27 cellular contexts compared by ENCODE assay signal in the genomic region with DNA sequence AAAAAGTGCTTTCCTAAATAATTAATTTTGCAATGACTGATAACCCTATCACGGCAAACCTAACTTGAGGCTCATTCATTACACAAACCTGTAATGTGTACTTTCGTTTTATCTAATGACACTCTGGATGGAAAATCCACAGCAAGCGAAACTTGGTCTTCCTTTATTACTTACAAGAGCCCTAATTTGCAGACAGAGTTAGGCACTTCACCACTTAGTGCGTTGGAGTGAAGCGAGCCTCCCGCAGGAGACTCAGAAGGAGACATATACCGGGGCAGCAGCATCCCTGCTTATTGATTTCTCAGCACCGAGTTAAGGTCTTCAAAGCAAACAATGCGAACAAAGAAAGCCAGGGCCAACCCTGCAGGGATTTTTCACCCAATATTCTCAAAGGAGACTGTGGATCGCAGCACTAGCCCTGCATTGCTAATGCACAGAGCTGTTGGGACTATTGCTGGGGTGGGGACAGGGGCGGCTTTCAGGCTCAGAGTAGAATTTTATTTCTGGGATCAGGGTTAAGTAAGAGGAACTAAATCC. TPM values are rescaled to one million over a fixed set of nuclear protein-coding genes. Genes with fewer than 3 reads are reported as not detected.
A peak's percentile ranks its signal among the peaks of the same experiment; 100 is the strongest.
DNase-seq lines count a peak whose midpoint lies in the region; ATAC-seq, FAIRE-seq and TF ChIP-seq lines count a peak whose summit lies in the region.
"Had no signal": no experiment of that assay in that cellular context is flagged by ENCODE, and none has a peak within 500 bp of the region (broad histone marks: within the 10 kb centered on the region; RNA-seq: fewer than 3 reads in every experiment).

No MANE protein-coding gene starts in this region.

- peak overlapping the region; percentile 29; the same call in 1 of the 2 replicates for H3K4me2 ChIP-seq in HepG2 (ENCODE audit: low read depth, low read length)
- H3K4me2 ChIP-seq in neural progenitor cell: no peak overlapping the region
- H3K4me2 ChIP-seq: BLaER1 treated with 17β-estradiol and CSF1 and Interleukin-3, amounts not matched to agents 10 nM and 100 nM had no signal

- H3K27me3 ChIP-seq in HepG2 (ENCODE audit: control insufficient read depth in 1 of 2, insufficient read depth in 2 of 2, low read length in 2 of 2) (peaks cover 0 to 7% of the 10 kb centered on the region in 2 experiments; a peak in 1 of 5 replicates), right lobe of liver (no peaks in the 10 kb centered on the region), neural progenitor cell (no peaks in the 10 kb centered on the region)
- H3K27me3 ChIP-seq: BLaER1 treated with 17β-estradiol and CSF1 and Interleukin-3, amounts not matched to agents 10 nM and 100 nM; Peyer's patch; testis had no signal

- no peaks in the 10 kb centered on the region for H3K9me3 Mint-ChIP-seq in neural progenitor cell
- H3K9me3 Mint-ChIP-seq: central memory CD8-positive, alpha-beta T cell; mesothelial cell of epicardium had no signal

- no peaks in the 10 kb centered on the region for H3K36me3 ChIP-seq in HepG2 (replicated peaks in 1 of 2; ENCODE audit: control insufficient read depth in 1 of 2, insufficient read depth in 2 of 2, low read length in 2 of 2)
- no peaks in the 10 kb centered on the region for H3K36me3 ChIP-seq in right lobe of liver
- H3K36me3 ChIP-seq in neural progenitor cell: no peaks in the 10 kb centered on the region
- H3K36me3 ChIP-seq: BLaER1 treated with 17β-estradiol and CSF1 and Interleukin-3, amounts not matched to agents 10 nM and 100 nM; Peyer's patch; WERI-Rb-1 had no signal

- H2AFZ ChIP-seq in HepG2 (ENCODE audit: low read length) (no peak overlapping the region), neural progenitor cell (replicated peaks) (peak overlapping the region; percentile 63)

- POLR2A ChIA-PET in HepG2 (lab: Yijun Ruan, JAX): no interaction called here

- no TSS peak for BruUV-seq in HepG2 (replicated peaks; lab: Mats Ljungman, UMichigan)

- TF ChIP-seq EP300 in HepG2 (IDR thresholded peaks at IDR 0.05; ENCODE audit: low read depth in 2 of 2, low read length in 2 of 2) (no peak), HepG2 (CRISPR knock-in tag; IDR thresholded peaks at IDR 0.05; ENCODE audit: borderline replicate concordance) (no peak)

- DNase-seq in HepG2 (ENCODE audit: low spot score) (no peak), right lobe of liver (no peak), NCI-H146 (lab: John Stamatoyannopoulos, UW) (peak; percentile 40), T-helper 17 cell (no peak), neural progenitor cell (ENCODE audit: low spot score) (peak; percentile 7), NCI-H526 (lab: John Stamatoyannopoulos, UW) (no peak)
- DNase-seq: activated CD4-positive, alpha-beta T cell treated with anti-CD3 and anti-CD28 coated beads, Interleukin-2, amount 50 U/mL, for 4 hours; activated effector memory CD4-positive, alpha-beta T cell treated with anti-CD3 and anti-CD28 coated beads, Interleukin-2, amount 50 U/mL, for 16 hours; DND-41; Karpas-422; kidney; naive B cell; NCI-H1694; NCI-H2171 treated with DMSO at 0.1 percent for 48 hours; NCI-H524 treated with DMSO at 0.1 percent for 48 hours; Peyer's patch; SHP77 treated with DMSO at 0.1 percent for 48 hours; stimulated activated CD4-positive, alpha-beta T cell treated with anti-CD3 and anti-CD28 coated beads, Interleukin-1b, Interleukin-23, amount 100 ng/mL, for 48 hours; T-helper 9 cell; testis; WERI-Rb-1 had no signal

- in situ Hi-C loops in HepG2 (cut with HindIII; ENCODE audit: extremely low pct_ligation_motif_present, low pct_unique_long_range_greater_than_20kb): no loop called here

- TF ChIP-seq POLR2A in HepG2 (IDR thresholded peaks at IDR 0.05; ENCODE audit: insufficient read depth in 1 of 2, low read depth in 2 of 2, low read length in 2 of 2) (no peak), right lobe of liver (IDR thresholded peaks at IDR 0.05) (no peak)

- H3K4me1 ChIP-seq in HepG2 (ENCODE audit: insufficient read depth, low read length) (no peaks in the 10 kb centered on the region), right lobe of liver (no peaks in the 10 kb centered on the region), neural progenitor cell (no peaks in the 10 kb centered on the region)
- H3K4me1 ChIP-seq: Peyer's patch, testis had no signal

- 34% methylated on average over 11 of the region's 11 CpGs for WGBS in HepG2 (ENCODE audit: low lambda C conversion rate)
- WGBS in right lobe of liver (ENCODE audit: insufficient coverage, low coverage, low lambda C conversion rate, missing lambda C conversion rate): 62% methylated on average over 11 of the region's 11 CpGs

- intact Hi-C loops in HepG2 (cut with micrococcal nuclease; ENCODE audit: unreplicated experiment) (no loop called here), right lobe of liver (cut with DNase I) (no loop called here)

- H3K36me3 Mint-ChIP-seq in T-helper 17 cell (ENCODE audit: low read depth) (peaks cover 5% of the 10 kb centered on the region), neural progenitor cell (no peaks in the 10 kb centered on the region)
- H3K36me3 Mint-ChIP-seq: mesothelial cell of epicardium, naive B cell had no signal

- no peak for TF ChIP-seq RAD21 in HepG2 (CRISPR knock-in tag; IDR thresholded peaks at IDR 0.05)

- H3K9me3 ChIP-seq in HepG2 (ENCODE audit: low read length) (no peaks in the 10 kb centered on the region), right lobe of liver (no peaks in the 10 kb centered on the region), T-helper 17 cell (ENCODE audit: control insufficient read depth, low read length, poor library complexity, severe bottlenecking) (no peaks in the 10 kb centered on the region), neural progenitor cell (ENCODE audit: low read depth) (no peaks in the 10 kb centered on the region)
- H3K9me3 ChIP-seq: Peyer's patch, testis had no signal

- H3K4me3 Mint-ChIP-seq in T-helper 17 cell: peak overlapping the region; percentile 45
- no peak overlapping the region for H3K4me3 Mint-ChIP-seq in neural progenitor cell
- H3K4me3 Mint-ChIP-seq: central memory CD8-positive, alpha-beta T cell; mesothelial cell of epicardium; naive B cell had no signal

- H3K27me3 Mint-ChIP-seq in T-helper 17 cell: peaks cover 13% of the 10 kb centered on the region
- H3K27me3 Mint-ChIP-seq in neural progenitor cell (ENCODE audit: insufficient read depth, low read depth): no peaks in the 10 kb centered on the region

- H3K4me1 Mint-ChIP-seq in T-helper 17 cell (peaks cover 8% of the 10 kb centered on the region), neural progenitor cell (peaks cover 5% of the 10 kb centered on the region)
- H3K4me1 Mint-ChIP-seq: central memory CD8-positive, alpha-beta T cell; mesothelial cell of epicardium; naive B cell had no signal

- H4K20me1 ChIP-seq in HepG2 (ENCODE audit: insufficient read depth, low read length) (no peaks in the 10 kb centered on the region), neural progenitor cell (ENCODE audit: low read depth) (no peaks in the 10 kb centered on the region)
- H4K20me1 ChIP-seq: BLaER1 treated with 17β-estradiol and CSF1 and Interleukin-3, amounts not matched to agents 10 nM and 100 nM had no signal

- H3F3A ChIP-seq in neural progenitor cell (ENCODE audit: low read depth): no peaks in the 10 kb centered on the region

- no peak overlapping the region for H3K27ac ChIP-seq in HepG2 (ENCODE audit: extremely low read length, insufficient read depth, low read length)
- no peak overlapping the region for H3K27ac ChIP-seq in right lobe of liver
- no peak overlapping the region for H3K27ac ChIP-seq in neural progenitor cell
- H3K27ac ChIP-seq: BLaER1 treated with 17β-estradiol and CSF1 and Interleukin-3, amounts not matched to agents 10 nM and 100 nM; Peyer's patch; skin epidermis; testis; WERI-Rb-1 had no signal

- CTCF ChIA-PET in HepG2 (lab: Yijun Ruan, JAX; ENCODE audit: low intra/inter-chr PET ratio, low total read pairs): no interaction called here

- H3K79me2 ChIP-seq in HepG2 (ENCODE audit: insufficient read depth, low read length): no peaks in the 10 kb centered on the region
- H3K79me2 ChIP-seq in neural progenitor cell (ENCODE audit: low read depth): no peaks in the 10 kb centered on the region

- H3K9ac ChIP-seq in HepG2 (ENCODE audit: insufficient read depth, low read depth, low read length) (no peak overlapping the region), neural progenitor cell (no peak overlapping the region)
- H3K9ac ChIP-seq: BLaER1 treated with 17β-estradiol and CSF1 and Interleukin-3, amounts not matched to agents 10 nM and 100 nM had no signal

- TF ChIP-seq CTCF in HepG2 (CRISPR knock-in tag; IDR thresholded peaks at IDR 0.05): no peak
- TF ChIP-seq CTCF in right lobe of liver (IDR thresholded peaks at IDR 0.05): no peak
- no peak for TF ChIP-seq CTCF in neural progenitor cell (IDR thresholded peaks at IDR 0.05)

- H3K4me3 ChIP-seq in HepG2 (replicated peaks in 1 of 3; ENCODE audit: insufficient read depth in 1 of 3, low read depth in 2 of 3, low read length in 3 of 3) (no peak overlapping the region), right lobe of liver (no peak overlapping the region), neural progenitor cell (no peak overlapping the region)
- H3K4me3 ChIP-seq: BLaER1 treated with 17β-estradiol and CSF1 and Interleukin-3, amounts not matched to agents 10 nM and 100 nM; Peyer's patch; skin epidermis; testis had no signal

- FAIRE-seq in HepG2 (lab: Jason Lieb, UNC): no peak
- FAIRE-seq: kidney, urothelium cell line had no signal

- H3K27ac Mint-ChIP-seq in T-helper 17 cell: no peak overlapping the region
- H3K27ac Mint-ChIP-seq in neural progenitor cell: no peak overlapping the region
- H3K27ac Mint-ChIP-seq: mesothelial cell of epicardium, naive B cell had no signal

- no peak for ATAC-seq in HepG2
- no peak for ATAC-seq in right lobe of liver
- ATAC-seq in T-helper 17 cell: no peak
- ATAC-seq in HG02870 (IDR thresholded peaks at IDR 0.05; ENCODE audit: unreplicated experiment): no peak

RNA-seq across cellular contexts. Expression of gene LSM11, which starts 28.6 kb away (rescaled TPM):
- total RNA-seq in HepG2 (2016; rRNA removed; fragmentation: Illumina TruSeq; extraction: Trizol): 7.2 and 9.9 TPM in 2 replicates
- 0.97 and 1.1 TPM in 2 replicates for total RNA-seq in HepG2 (2016; cell fraction: cytosol; rRNA removed; fragmentation: Illumina TruSeq; extraction: Trizol; ENCODE audit: low read depth)
- 7.2 and 9.4 TPM in 2 replicates for total RNA-seq in HepG2 (2016; cell fraction: insoluble cytoplasmic fraction; rRNA removed; fragmentation: Illumina TruSeq; extraction: Trizol)
- 4.1 and 4.9 TPM in 2 replicates for total RNA-seq in HepG2 (2016; cell fraction: membrane; rRNA removed; fragmentation: Illumina TruSeq; extraction: Trizol)
- 5.1 and 5.6 TPM in 2 replicates for total RNA-seq in HepG2 (2016; cell fraction: nucleus; rRNA removed; fragmentation: Illumina TruSeq; extraction: Trizol)
- polyA plus RNA-seq in HepG2 (2011; rRNA removed): 3.3 and 4.5 TPM in 2 replicates
- polyA plus RNA-seq in HepG2 (2011; cell fraction: cytosol; rRNA removed): 2.3 and 2.8 TPM in 2 replicates
- polyA plus RNA-seq in HepG2 (2011; cell fraction: nucleus; rRNA removed): 2.7 and 3.3 TPM in 2 replicates
- 3.3 and 4.6 TPM in 2 replicates for polyA plus RNA-seq in HepG2 (2012)
- polyA plus RNA-seq in HepG2 (2016; cell fraction: cytosol; fragmentation: Illumina TruSeq; extraction: Trizol; ENCODE audit: low read depth): 0.75 and 0.80 TPM in 2 replicates
- 6.0 and 6.6 TPM in 2 replicates for polyA plus RNA-seq in HepG2 (2016; cell fraction: insoluble cytoplasmic fraction; fragmentation: Illumina TruSeq; extraction: Trizol; ENCODE audit: low read depth)
- polyA plus RNA-seq in HepG2 (2016; cell fraction: membrane; fragmentation: Illumina TruSeq; extraction: Trizol; ENCODE audit: low read depth): 1.6 and 1.9 TPM in 2 replicates
- polyA plus RNA-seq in HepG2 (2016; cell fraction: nucleus; fragmentation: Illumina TruSeq; extraction: Trizol; ENCODE audit: insufficient read depth, low read depth): 6.6 and 6.9 TPM in 2 replicates
- polyA minus RNA-seq in HepG2 (2011; rRNA and poly(A)+ RNA removed; ENCODE audit: low replicate concordance): 5.8 and 7.3 TPM in 2 replicates
- 4.1 and 5.1 TPM in 2 replicates for polyA minus RNA-seq in HepG2 (2011; cell fraction: cytosol; rRNA and poly(A)+ RNA removed)
- 3.5 and 3.6 TPM in 2 replicates for polyA minus RNA-seq in HepG2 (2011; cell fraction: nucleus; rRNA and poly(A)+ RNA removed)
- total RNA-seq in right lobe of liver: 1 to 10 TPM in 3 of 6 experiments, under 1 TPM in 3; 0.75 to 1.5 (median 1.0) TPM
- 1 to 10 TPM; 1.0 to 1.4 TPM for total RNA-seq in T-helper 17 cell
- 10.7 and 13.6 TPM in 2 replicates for total RNA-seq in neural progenitor cell (ENCODE audit: low replicate concordance)

RNA-seq across cellular contexts. Expression of gene THG1L, which starts 40.9 kb away (rescaled TPM):
- total RNA-seq in HepG2 (2016; rRNA removed; fragmentation: Illumina TruSeq; extraction: Trizol) (16.6 and 21.7 TPM in 2 replicates), right lobe of liver (1 to 10 TPM; 3.3 to 7.8 (median 5.5) TPM), T-helper 17 cell (1 to 10 TPM; 5.2 to 5.5 TPM), neural progenitor cell (ENCODE audit: low replicate concordance) (15.1 and 20.5 TPM in 2 replicates)
- total RNA-seq in HepG2 (2016; cell fraction: cytosol; rRNA removed; fragmentation: Illumina TruSeq; extraction: Trizol; ENCODE audit: low read depth): 6.2 and 8.9 TPM in 2 replicates
- total RNA-seq in HepG2 (2016; cell fraction: insoluble cytoplasmic fraction; rRNA removed; fragmentation: Illumina TruSeq; extraction: Trizol): 16.7 and 23.3 TPM in 2 replicates
- 17.6 and 19.1 TPM in 2 replicates for total RNA-seq in HepG2 (2016; cell fraction: membrane; rRNA removed; fragmentation: Illumina TruSeq; extraction: Trizol)
- 8.0 and 8.3 TPM in 2 replicates for total RNA-seq in HepG2 (2016; cell fraction: nucleus; rRNA removed; fragmentation: Illumina TruSeq; extraction: Trizol)
- 13.8 and 17.2 TPM in 2 replicates for polyA plus RNA-seq in HepG2 (2011; rRNA removed)
- 15.0 and 15.5 TPM in 2 replicates for polyA plus RNA-seq in HepG2 (2011; cell fraction: cytosol; rRNA removed)
- polyA plus RNA-seq in HepG2 (2011; cell fraction: nucleus; rRNA removed): 3.8 and 6.5 TPM in 2 replicates
- 17.7 and 18.9 TPM in 2 replicates for polyA plus RNA-seq in HepG2 (2012)
- polyA plus RNA-seq in HepG2 (2016; cell fraction: cytosol; fragmentation: Illumina TruSeq; extraction: Trizol; ENCODE audit: low read depth): 11.6 and 13.8 TPM in 2 replicates
- 24.1 and 27.8 TPM in 2 replicates for polyA plus RNA-seq in HepG2 (2016; cell fraction: insoluble cytoplasmic fraction; fragmentation: Illumina TruSeq; extraction: Trizol; ENCODE audit: low read depth)
- polyA plus RNA-seq in HepG2 (2016; cell fraction: membrane; fragmentation: Illumina TruSeq; extraction: Trizol; ENCODE audit: low read depth): 19.7 and 24.1 TPM in 2 replicates
- 15.7 and 15.8 TPM in 2 replicates for polyA plus RNA-seq in HepG2 (2016; cell fraction: nucleus; fragmentation: Illumina TruSeq; extraction: Trizol; ENCODE audit: insufficient read depth, low read depth)
- 36.1 and 50.0 TPM in 2 replicates for polyA minus RNA-seq in HepG2 (2011; rRNA and poly(A)+ RNA removed; ENCODE audit: low replicate concordance)
- polyA minus RNA-seq in HepG2 (2011; cell fraction: cytosol; rRNA and poly(A)+ RNA removed): 12.7 and 15.7 TPM in 2 replicates
- 12.0 and 13.2 TPM in 2 replicates for polyA minus RNA-seq in HepG2 (2011; cell fraction: nucleus; rRNA and poly(A)+ RNA removed)

Comparison
In these comparisons a context has a peak if more than half of its experiments do, and no peak if none do; other contexts are left out.
1. DNase-seq: peak in NCI-H146 (single experiment) and neural progenitor cell (single experiment); none in HepG2 (single experiment), right lobe of liver (0 of 3), T-helper 17 cell (0 of 3) and NCI-H526 (0 of 2).